In the genomic region with DNA sequence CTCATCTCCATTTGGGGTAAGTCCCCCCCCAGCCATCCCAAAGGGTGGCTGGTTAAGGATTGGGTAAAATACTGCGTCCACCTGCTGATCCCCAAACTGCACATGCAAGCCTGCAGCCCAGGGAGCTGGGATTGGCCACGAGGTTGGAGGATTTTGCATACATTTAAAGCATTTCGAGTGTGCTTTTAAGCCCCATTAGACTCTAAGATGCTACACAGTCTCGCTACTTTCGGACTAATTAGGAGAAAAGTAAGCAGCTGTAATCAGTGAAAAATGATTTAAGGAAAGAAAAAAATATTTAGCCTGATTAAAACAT, we compare ENCODE assay signal across 12 cellular contexts. TPM values are rescaled to one million over a fixed set of nuclear protein-coding genes. Genes with fewer than 3 reads are reported as not detected.
DNase-seq lines count a peak whose midpoint lies in the region; ATAC-seq and TF ChIP-seq lines count a peak whose summit lies in the region.
"Had no signal": no experiment of that assay in that cellular context is flagged by ENCODE, and none has a peak within 500 bp of the region (broad histone marks: within the 10 kb centered on the region; RNA-seq: fewer than 3 reads in every experiment).

No MANE protein-coding gene starts in this region.

- H4K8ac ChIP-seq in IMR-90 (ENCODE audit: low read depth in 2 of 2, low read length in 2 of 2) = no peak overlapping the region

- H2BK20ac ChIP-seq in IMR-90 (ENCODE audit: low read depth, low read length) = no peak overlapping the region

- H2BK15ac ChIP-seq in IMR-90 (ENCODE audit: low read depth, low read length) = no peak overlapping the region; the same call in 2 of the 3 replicates

- peaks cover 32% of the 10 kb centered on the region for H3K36me3 Mint-ChIP-seq in Calu3 (ENCODE audit: insufficient read depth, unreplicated experiment)
- H3K36me3 Mint-ChIP-seq in activated naive CD4-positive, alpha-beta T cell treated with anti-CD3 and anti-CD28 coated beads, Interleukin-2, amount 50 U/mL, for 72 hours = no peaks in the 10 kb centered on the region
- H3K36me3 Mint-ChIP-seq in natural killer cell treated with Interleukin-12 subunit alpha and Interleukin-12 subunit beta and Interleukin-15 and Interleukin-18, amount 100 ng/mL, for 72 hours = no peaks in the 10 kb centered on the region

- no TSS peak for BruUV-seq in Calu3 (replicated peaks; lab: Mats Ljungman, UMichigan)
- BruUV-seq in IMR-90 (replicated peaks; lab: Mats Ljungman, UMichigan) = no TSS peak

- H4K91ac ChIP-seq in IMR-90 (ENCODE audit: insufficient read depth, low read depth, low read length) = no peak overlapping the region

- H3K9ac ChIP-seq in IMR-90 (ENCODE audit: low read depth, low read length) = no peak overlapping the region
- H3K9ac ChIP-seq: neural progenitor cell had no signal

- ATAC-seq in IMR-90 (ENCODE audit: low read depth) = no peak
- ATAC-seq in activated naive CD4-positive, alpha-beta T cell treated with anti-CD3 and anti-CD28 coated beads, Interleukin-2, amount 50 U/mL, for 72 hours = no peak
- no peak for ATAC-seq in natural killer cell treated with Interleukin-12 subunit alpha and Interleukin-12 subunit beta and Interleukin-15 and Interleukin-18, amount 100 ng/mL, for 72 hours

- peak overlapping the region; percentile 49 for H3K4me3 Mint-ChIP-seq in Calu3 (ENCODE audit: low read depth, unreplicated experiment)
- peak overlapping the region; percentile 84 for H3K4me3 Mint-ChIP-seq in natural killer cell treated with Interleukin-12 subunit alpha and Interleukin-12 subunit beta and Interleukin-15 and Interleukin-18, amount 100 ng/mL, for 72 hours
- H3K4me3 Mint-ChIP-seq: neural progenitor cell had no signal

- no peak overlapping the region for H3K56ac ChIP-seq in IMR-90 (ENCODE audit: extremely low read depth, insufficient read depth, low read length)

- TF ChIP-seq RAD21 in IMR-90 (IDR thresholded peaks at IDR 0.05; ENCODE audit: low read length) = no peak

- H4K20me1 ChIP-seq in IMR-90 (ENCODE audit: insufficient read depth, low read length) = peaks cover 31% of the 10 kb centered on the region

- H3K36me3 ChIP-seq in IMR-90 (ENCODE audit: control insufficient read depth, insufficient read depth, low read length) = peaks cover 16% of the 10 kb centered on the region; the same call in 1 of the 2 replicates
- H3K36me3 ChIP-seq in transverse colon = no peaks in the 10 kb centered on the region
- no peaks in the 10 kb centered on the region for H3K36me3 ChIP-seq in ascending aorta
- H3K36me3 ChIP-seq: neural progenitor cell had no signal

- intact Hi-C loops in Calu3 (cut with micrococcal nuclease; ENCODE audit: unreplicated experiment) (no loop called here), IMR-90 (cut with micrococcal nuclease) (no loop called here), transverse colon (cut with DNase I; ENCODE audit: low total_unique reads) (no loop called here), ascending aorta (cut with DNase I) (no loop called here)

- DNase-seq in Calu3 (no peak), IMR-90 (no peak), activated gamma-delta T cell (lab: John Stamatoyannopoulos, UW) (no peak), transverse colon (no peak), GM19240 (ENCODE audit: insufficient read length, low spot score) (no peak), ascending aorta (ENCODE audit: low spot score in 2 of 2) (no peak)
- no peak for DNase-seq in activated naive CD4-positive, alpha-beta T cell treated with anti-CD3 and anti-CD28 coated beads, Interleukin-2, amount 50 U/mL, for 72 hours (ENCODE audit: low spot score in 2 of 2)
- no peak for DNase-seq in natural killer cell treated with Interleukin-12 subunit alpha and Interleukin-12 subunit beta and Interleukin-15 and Interleukin-18, amount 100 ng/mL, for 72 hours (ENCODE audit: low spot score)
- DNase-seq: COR-L47, NCI-H1048, NCI-H226 had no signal

- in situ Hi-C loops in IMR-90 (cut with MboI; ENCODE audit: low sequenced_read_pairs) = no loop called here
- in situ Hi-C loops in transverse colon (cut with MboI; ENCODE audit: low pct_ligation_motif_present in 1 of 4, low pct_unique_long_range_greater_than_20kb in 1 of 4, low sequenced_read_pairs in 3 of 4) = no loop called here

- POLR2A ChIA-PET in IMR-90 (lab: Charles Lee; ENCODE audit: unreplicated experiment) = no interaction called here

- H2AFZ ChIP-seq in IMR-90 (replicated peaks; ENCODE audit: low read length, poor library complexity) = no peak overlapping the region
- H2AFZ ChIP-seq: neural progenitor cell had no signal

- H3K4me1 Mint-ChIP-seq in Calu3 (ENCODE audit: low read depth, unreplicated experiment) = peaks cover 68% of the 10 kb centered on the region
- peaks cover 75 to 83% of the 10 kb centered on the region in 2 donors for H3K4me1 Mint-ChIP-seq in natural killer cell treated with Interleukin-12 subunit alpha and Interleukin-12 subunit beta and Interleukin-15 and Interleukin-18, amount 100 ng/mL, for 72 hours (ENCODE audit: low read depth in 2 of 2)

- peak overlapping the region; percentile 12; the same call in 1 of the 2 replicates for H3K4ac ChIP-seq in IMR-90 (ENCODE audit: low read depth, low read length)

- H3K18ac ChIP-seq in IMR-90 (ENCODE audit: low read depth, low read length) = no peak overlapping the region

- H2BK120ac ChIP-seq in IMR-90 (ENCODE audit: low read depth, low read length) = no peak overlapping the region

- no peak overlapping the region for H2BK5ac ChIP-seq in IMR-90 (ENCODE audit: low read depth, low read length, poor library complexity, severe bottlenecking)

- TF ChIP-seq CTCF in Calu3 (IDR thresholded peaks at IDR 0.05; ENCODE audit: unreplicated experiment) (no peak), IMR-90 (conservative IDR thresholded peaks at IDR 0.05; ENCODE audit: low read depth, low read length) (no peak), transverse colon (IDR thresholded peaks at IDR 0.05) (no peak), ascending aorta (IDR thresholded peaks at IDR 0.05) (no peak)

- no peak for TF ChIP-seq POLR2A in IMR-90 (IDR thresholded peaks at IDR 0.05; ENCODE audit: low read depth, low read length)
- TF ChIP-seq POLR2A in transverse colon (IDR thresholded peaks at IDR 0.05) = no peak

- H3K27ac ChIP-seq in IMR-90 (ENCODE audit: insufficient read depth, low read length) (no peak overlapping the region), transverse colon (no peak overlapping the region), ascending aorta (no peak overlapping the region)
- H3K27ac ChIP-seq: neural progenitor cell had no signal

- H3K4me1 ChIP-seq in IMR-90 (ENCODE audit: control insufficient read depth, insufficient read depth, low read length) (peaks cover 30% of the 10 kb centered on the region), transverse colon (peaks cover 0 to 41% (median 2%) of the 10 kb centered on the region in 4 donors), ascending aorta (peaks cover 2 to 6% of the 10 kb centered on the region in 2 donors)

- no peak for TF ChIP-seq EP300 in transverse colon (IDR thresholded peaks at IDR 0.05; ENCODE audit: low read depth)

- no peak overlapping the region for H3K4me2 ChIP-seq in IMR-90 (ENCODE audit: low read depth, low read length)
- H3K4me2 ChIP-seq: neural progenitor cell had no signal

- dilution Hi-C loops in IMR-90 (cut with HindIII; ENCODE audit: low sequenced_read_pairs, unreplicated experiment) = no loop called here

- no peak overlapping the region for H3K14ac ChIP-seq in IMR-90 (replicated peaks; ENCODE audit: low read depth, low read length)

- H3K9me3 ChIP-seq in IMR-90 (ENCODE audit: control insufficient read depth, insufficient read depth, low read length) (no peaks in the 10 kb centered on the region), transverse colon (no peaks in the 10 kb centered on the region), ascending aorta (no peaks in the 10 kb centered on the region)

- H4K5ac ChIP-seq in IMR-90 (ENCODE audit: low read depth, low read length) = no peak overlapping the region

- no peaks in the 10 kb centered on the region for H3K9me3 Mint-ChIP-seq in Calu3 (ENCODE audit: low read depth, unreplicated experiment)
- no peaks in the 10 kb centered on the region for H3K9me3 Mint-ChIP-seq in activated naive CD4-positive, alpha-beta T cell treated with anti-CD3 and anti-CD28 coated beads, Interleukin-2, amount 50 U/mL, for 72 hours
- H3K9me3 Mint-ChIP-seq in natural killer cell treated with Interleukin-12 subunit alpha and Interleukin-12 subunit beta and Interleukin-15 and Interleukin-18, amount 100 ng/mL, for 72 hours = no peaks in the 10 kb centered on the region
- H3K9me3 Mint-ChIP-seq: neural progenitor cell had no signal

- peaks cover 17% of the 10 kb centered on the region for H3K9me1 ChIP-seq in IMR-90 (ENCODE audit: insufficient read depth, low read length)

- H2AK5ac ChIP-seq in IMR-90 (ENCODE audit: low read depth, low read length) = peak overlapping the region; percentile 47; the same call in 1 of the 2 replicates

- H3K27me3 Mint-ChIP-seq in Calu3 (ENCODE audit: unreplicated experiment) = no peaks in the 10 kb centered on the region
- no peaks in the 10 kb centered on the region for H3K27me3 Mint-ChIP-seq in natural killer cell treated with Interleukin-12 subunit alpha and Interleukin-12 subunit beta and Interleukin-15 and Interleukin-18, amount 100 ng/mL, for 72 hours

- H3K27me3 ChIP-seq in IMR-90 (ENCODE audit: control insufficient read depth, insufficient read depth, low read length) (no peaks in the 10 kb centered on the region), transverse colon (no peaks in the 10 kb centered on the region), ascending aorta (no peaks in the 10 kb centered on the region)
- H3K27me3 ChIP-seq: neural progenitor cell had no signal

- H3K4me3 ChIP-seq in IMR-90 (ENCODE audit: insufficient read depth, low read depth, low read length) = no peak overlapping the region
- H3K4me3 ChIP-seq in transverse colon = no peak overlapping the region
- no peak overlapping the region for H3K4me3 ChIP-seq in ascending aorta
- H3K4me3 ChIP-seq: neural progenitor cell had no signal

- H3K27ac Mint-ChIP-seq in Calu3 (ENCODE audit: unreplicated experiment) = peak overlapping the region; percentile 78
- peak overlapping the region; percentile 75 to 77 for H3K27ac Mint-ChIP-seq in activated naive CD4-positive, alpha-beta T cell treated with anti-CD3 and anti-CD28 coated beads, Interleukin-2, amount 50 U/mL, for 72 hours
- H3K27ac Mint-ChIP-seq in natural killer cell treated with Interleukin-12 subunit alpha and Interleukin-12 subunit beta and Interleukin-15 and Interleukin-18, amount 100 ng/mL, for 72 hours = peak overlapping the region; percentile 77 to 90

- no peak overlapping the region for H2AK9ac ChIP-seq in IMR-90 (replicated peaks; ENCODE audit: low read depth, low read length, poor library complexity)

- CTCF ChIA-PET in Calu3 (lab: Charles Lee) = interaction anchor here (0.6 to 2.1 kb wide), 5 partner anchors 10 to 35 kb away, joined by 3 to 10 read pairs (median 3); no protein-coding TSS in a partner anchor
- CTCF ChIA-PET in IMR-90 (lab: Yijun Ruan, JAX) = no interaction called here

- H3K23ac ChIP-seq in IMR-90 (ENCODE audit: low read depth, low read length) = no peak overlapping the region

- WGBS in IMR-90 (ENCODE audit: extremely low coverage in 2 of 2, insufficient read length in 1 of 2), 2 experiments = 67% methylated on average over 1 of the region's 5 CpGs; no CpG with 5 or more reads in 1 of the 2 experiments
- WGBS in transverse colon (ENCODE audit: low coverage in 1 of 2), 2 donors = 77 to 94% methylated on average over 3 to 5 of the region's 5 CpGs

- peaks cover 30 to 79% of the 10 kb centered on the region in 2 experiments for H3K79me1 ChIP-seq in IMR-90 (ENCODE audit: low read depth in 1 of 2, low read length in 2 of 2)

RNA-seq across cellular contexts. Expression of a gene that starts 23.9 kb away (rescaled TPM):
- total RNA-seq in Calu3 (2022) (46.3 and 48.3 TPM in 2 replicates), IMR-90 (2012; rRNA removed) (29.9 and 32.5 TPM in 2 replicates), transverse colon (10 to 100 TPM in 1 of 4 donors, 1 to 10 TPM in 3; 4.4 to 10.5 (median 7.7) TPM), ascending aorta (78.1 TPM)
- 39.3 and 39.4 TPM in 2 replicates for polyA plus RNA-seq in IMR-90 (2012; rRNA removed)
- polyA plus RNA-seq in IMR-90 (2012; cell fraction: cytosol; rRNA removed) = 14.9 and 24.2 TPM in 2 replicates
- 70.6 and 99.2 TPM in 2 replicates for polyA plus RNA-seq in IMR-90 (2012; cell fraction: nucleus; rRNA removed; ENCODE audit: low replicate concordance)
- total RNA-seq in activated naive CD4-positive, alpha-beta T cell treated with anti-CD3 and anti-CD28 coated beads, Interleukin-2, amount 50 U/mL, for 72 hours = 10 to 100 TPM; 52.7 to 71.9 TPM
- 10 to 100 TPM; 20.4 to 56.7 TPM for total RNA-seq in natural killer cell treated with Interleukin-12 subunit alpha and Interleukin-12 subunit beta and Interleukin-15 and Interleukin-18, amount 100 ng/mL, for 72 hours
